2 cellular contexts compared by ENCODE assay signal in the genomic region with DNA sequence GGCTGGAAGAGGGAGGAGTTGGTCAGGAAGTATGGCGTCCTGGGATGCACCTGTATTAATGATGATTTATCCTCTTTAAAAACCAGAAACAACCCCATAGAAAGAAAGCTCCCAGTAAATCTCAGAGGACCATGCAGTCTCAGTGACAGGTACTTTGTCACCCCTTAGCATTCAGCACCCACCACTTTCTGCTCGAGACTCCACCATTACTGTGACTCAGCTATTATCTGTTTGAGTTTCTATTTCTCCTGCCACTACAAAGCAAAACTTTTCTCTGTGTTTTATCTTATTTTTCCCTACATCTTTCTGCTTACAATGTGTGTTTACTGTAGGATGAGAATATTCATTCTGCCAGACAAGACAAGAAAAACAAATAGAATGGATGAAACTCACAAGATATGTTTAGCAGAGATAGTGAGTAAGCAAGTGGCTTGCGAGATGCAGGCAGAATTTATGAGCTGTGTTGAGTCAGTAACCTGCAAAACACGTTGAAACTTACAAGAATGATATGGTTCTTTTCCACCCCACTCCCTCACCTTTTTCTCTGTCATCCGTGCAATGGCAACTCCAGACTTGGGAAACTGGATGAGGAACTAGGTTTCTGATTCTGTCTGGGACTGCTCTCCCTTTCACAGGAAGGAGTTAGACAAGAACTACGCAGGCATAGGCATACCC.
A peak's percentile ranks its signal among the peaks of the same experiment; 100 is the strongest.
TF ChIP-seq lines count a peak whose summit lies in the region.

No MANE protein-coding gene starts in this region.

TF ChIP-seq in A549, 52 proteins besides CTCF, POLR2A, EP300 and RAD21:
- TF ChIP-seq NFE2L2 (conservative IDR thresholded peaks at IDR 0.05; ENCODE audit: low read length) (0 out of 2 replicates have a peak, but pooled peaks have one; percentile 6), FOSB (CRISPR knock-in tag; IDR thresholded peaks at IDR 0.05) (no peak), GATA3 (IDR thresholded peaks at IDR 0.05; ENCODE audit: borderline replicate concordance) (no peak), MAFK (IDR thresholded peaks at IDR 0.05; ENCODE audit: partially characterized antibody) (peak; percentile 64), CBX2 (IDR thresholded peaks at IDR 0.05; ENCODE audit: borderline replicate concordance, low read depth) (no peak)

TF ChIP-seq in K562, 482 proteins besides CTCF, POLR2A, EP300 and RAD21:
- TF ChIP-seq DPF2 (IDR thresholded peaks at IDR 0.05): peak; percentile 30; the same call in 1 of the 2 replicates
- TF ChIP-seq TAL1 (IDR thresholded peaks at IDR 0.05): peak; percentile 63
- TF ChIP-seq SNRNP70 (optimal IDR thresholded peaks at IDR 0.05; ENCODE audit: low read depth, low read length): no peak
- TF ChIP-seq FOXA3 (CRISPR knock-in tag; conservative IDR thresholded peaks at IDR 0.05 in 1 of 2, IDR thresholded peaks at IDR 0.05 in 1 of 2): 0 out of 4 replicates have a peak, but pooled peaks of 1 of the 2 experiments have one; percentile 5
- no peak for TF ChIP-seq IRF2 (CRISPR knock-in tag; IDR thresholded peaks at IDR 0.05)
- no peak for TF ChIP-seq MTA1 (IDR thresholded peaks at IDR 0.05; ENCODE audit: borderline replicate concordance)
- TF ChIP-seq KDM1A (IDR thresholded peaks at IDR 0.05): 0 out of 4 replicates have a peak, but pooled peaks of 1 of the 2 experiments have one; percentile 27
- no peak for TF ChIP-seq HMGN3 (IDR thresholded peaks at IDR 0.05; ENCODE audit: borderline replicate concordance, extremely low read depth, insufficient read length, low read depth, low read length)
- TF ChIP-seq ARID1B (IDR thresholded peaks at IDR 0.05): peak; percentile 56; the same call in 1 of the 2 replicates
- TF ChIP-seq MTA2 (IDR thresholded peaks at IDR 0.05; ENCODE audit: low read depth): 0 out of 2 replicates have a peak, but pooled peaks have one; percentile 27
- no peak for TF ChIP-seq FOXJ3 (CRISPR knock-in tag; IDR thresholded peaks at IDR 0.05)
- TF ChIP-seq ZNF583 (CRISPR knock-in tag; IDR thresholded peaks at IDR 0.05): no peak
- TF ChIP-seq POLR3A (IDR thresholded peaks at IDR 0.05; ENCODE audit: borderline replicate concordance, extremely low read depth, insufficient read depth, insufficient read length): no peak
- TF ChIP-seq SIRT6 (IDR thresholded peaks at IDR 0.05; ENCODE audit: low read depth, low read length): no peak
- TF ChIP-seq C11orf30 (IDR thresholded peaks at IDR 0.05; ENCODE audit: low read depth): peak; percentile 63; the same call in 1 of the 2 replicates
- no peak for TF ChIP-seq ZNF57 (CRISPR knock-in tag; IDR thresholded peaks at IDR 0.05)
- TF ChIP-seq MCM5 (IDR thresholded peaks at IDR 0.05; ENCODE audit: low read depth): no peak
- no peak for TF ChIP-seq MAX (CRISPR knock-in tag; IDR thresholded peaks at IDR 0.05)
- peak; percentile 56; the same call in 1 of the 2 replicates for TF ChIP-seq TCF3 (CRISPR knock-in tag; IDR thresholded peaks at IDR 0.05)
- TF ChIP-seq TBL1XR1 (IDR thresholded peaks at IDR 0.05; ENCODE audit: low read length in 2 of 2): no peak
- TF ChIP-seq CBFA2T2 (conservative IDR thresholded peaks at IDR 0.05): peak; percentile 67
- TF ChIP-seq MCM2 (IDR thresholded peaks at IDR 0.05; ENCODE audit: low read depth): no peak
- TF ChIP-seq PYGO2 (tag; IDR thresholded peaks at IDR 0.05): no peak
- TF ChIP-seq NFE2 (IDR thresholded peaks at IDR 0.05; ENCODE audit: low read depth): peak; percentile 60; the same call in 1 of the 2 replicates
- TF ChIP-seq, protein P1, sequence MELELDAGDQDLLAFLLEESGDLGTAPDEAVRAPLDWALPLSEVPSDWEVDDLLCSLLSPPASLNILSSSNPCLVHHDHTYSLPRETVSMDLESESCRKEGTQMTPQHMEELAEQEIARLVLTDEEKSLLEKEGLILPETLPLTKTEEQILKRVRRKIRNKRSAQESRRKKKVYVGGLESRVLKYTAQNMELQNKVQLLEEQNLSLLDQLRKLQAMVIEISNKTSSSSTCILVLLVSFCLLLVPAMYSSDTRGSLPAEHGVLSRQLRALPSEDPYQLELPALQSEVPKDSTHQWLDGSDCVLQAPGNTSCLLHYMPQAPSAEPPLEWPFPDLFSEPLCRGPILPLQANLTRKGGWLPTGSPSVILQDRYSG (tag; conservative IDR thresholded peaks at IDR 0.05; ENCODE audit: low read depth): no peak
- no peak for TF ChIP-seq ETV5 (CRISPR knock-in tag; IDR thresholded peaks at IDR 0.05; ENCODE audit: low read depth)
- TF ChIP-seq CHCHD3 (CRISPR knock-in tag; IDR thresholded peaks at IDR 0.05): no peak
- TF ChIP-seq ZNF584 (CRISPR knock-in tag; IDR thresholded peaks at IDR 0.05; ENCODE audit: low read depth): no peak
- peak; percentile 82 for TF ChIP-seq MAFG (tag; conservative IDR thresholded peaks at IDR 0.05)
- no peak for TF ChIP-seq ZNF121 (CRISPR knock-in tag; conservative IDR thresholded peaks at IDR 0.05)
- TF ChIP-seq NFYB (IDR thresholded peaks at IDR 0.05; ENCODE audit: extremely low read depth, insufficient read length): no peak
- TF ChIP-seq MBD1 (CRISPR knock-in tag; IDR thresholded peaks at IDR 0.05): no peak
- no peak for TF ChIP-seq FOSL1 (tag; conservative IDR thresholded peaks at IDR 0.05)
- no peak for TF ChIP-seq NR3C1 (CRISPR knock-in tag; IDR thresholded peaks at IDR 0.05)
- no peak for TF ChIP-seq GTF2A2 (tag; IDR thresholded peaks at IDR 0.05)
- no peak for TF ChIP-seq SMAD2 (IDR thresholded peaks at IDR 0.05; ENCODE audit: low read depth, low read length)
- TF ChIP-seq DMBX1 (CRISPR knock-in tag; IDR thresholded peaks at IDR 0.05; ENCODE audit: borderline replicate concordance): no peak
- TF ChIP-seq NFE2L1 (tag; IDR thresholded peaks at IDR 0.05; ENCODE audit: borderline replicate concordance, low read depth): peak; percentile 75
- TF ChIP-seq ARID3A (IDR thresholded peaks at IDR 0.05; ENCODE audit: borderline replicate concordance, low read depth, low read length): no peak
- peak; percentile 74 for TF ChIP-seq ZNF316 (IDR thresholded peaks at IDR 0.05)
- TF ChIP-seq CBFA2T3 (IDR thresholded peaks at IDR 0.05): peak; percentile 81
- peak; percentile 69; the same call in 1 of the 2 replicates for TF ChIP-seq FOXA1 (IDR thresholded peaks at IDR 0.05; ENCODE audit: borderline replicate concordance)
- TF ChIP-seq ZNF23 (CRISPR knock-in tag; IDR thresholded peaks at IDR 0.05): no peak
- TF ChIP-seq, protein P2, sequence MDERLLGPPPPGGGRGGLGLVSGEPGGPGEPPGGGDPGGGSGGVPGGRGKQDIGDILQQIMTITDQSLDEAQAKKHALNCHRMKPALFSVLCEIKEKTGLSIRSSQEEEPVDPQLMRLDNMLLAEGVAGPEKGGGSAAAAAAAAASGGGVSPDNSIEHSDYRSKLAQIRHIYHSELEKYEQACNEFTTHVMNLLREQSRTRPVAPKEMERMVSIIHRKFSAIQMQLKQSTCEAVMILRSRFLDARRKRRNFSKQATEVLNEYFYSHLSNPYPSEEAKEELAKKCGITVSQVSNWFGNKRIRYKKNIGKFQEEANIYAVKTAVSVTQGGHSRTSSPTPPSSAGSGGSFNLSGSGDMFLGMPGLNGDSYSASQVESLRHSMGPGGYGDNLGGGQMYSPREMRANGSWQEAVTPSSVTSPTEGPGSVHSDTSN (CRISPR knock-in tag; IDR thresholded peaks at IDR 0.05; ENCODE audit: low read depth): no peak
- TF ChIP-seq, protein P2 (tag; conservative IDR thresholded peaks at IDR 0.05; ENCODE audit: low read depth): peak; percentile 70
- TF ChIP-seq MEIS2 (IDR thresholded peaks at IDR 0.05; ENCODE audit: partially characterized antibody): peak; percentile 33
